In the genomic region with DNA sequence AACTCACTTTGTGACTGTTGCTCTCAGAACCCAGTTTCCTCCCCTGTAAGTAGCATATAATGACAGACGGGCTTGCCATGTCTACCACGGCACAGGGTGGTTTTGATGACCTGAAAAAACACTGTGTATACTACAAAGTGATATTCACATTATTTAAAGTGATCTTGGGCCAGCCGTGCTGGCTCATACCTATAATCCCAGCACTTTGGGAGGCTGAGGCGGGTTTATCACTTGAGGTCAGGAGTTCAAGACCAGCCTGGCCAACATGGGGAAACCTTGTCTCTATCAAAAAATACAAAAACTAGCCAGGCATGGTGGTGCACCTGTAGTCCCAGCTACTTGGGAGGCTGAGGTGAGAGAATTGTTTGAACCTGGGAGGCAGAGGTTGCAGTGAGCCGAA, we compare ENCODE assay signal across 3 cellular contexts. TPM values are rescaled to one million over a fixed set of nuclear protein-coding genes. Genes with fewer than 3 reads are reported as not detected.
"Had no signal": no experiment of that assay in that cellular context is flagged by ENCODE, and none has a peak within 500 bp of the region (broad histone marks: within the 10 kb centered on the region; RNA-seq: fewer than 3 reads in every experiment).

No MANE protein-coding gene starts in this region.

RNA-seq across cellular contexts. Expression of a gene that starts 38.7 kb away (rescaled TPM):
- total RNA-seq: cardiac muscle cell, OCI-LY7, RPMI7951 had no signal

RNA-seq across cellular contexts. Expression of a gene that starts 58.0 kb away (rescaled TPM):
- total RNA-seq: cardiac muscle cell, OCI-LY7, RPMI7951 had no signal
